ENCODE assay signal across 8 cellular contexts in genomic region chr1:65174585-65174984, GRCh38. TPM values are rescaled to one million over a fixed set of nuclear protein-coding genes. Genes with fewer than 3 reads are reported as not detected.
DNase-seq lines count a peak whose midpoint lies in the region; ATAC-seq and TF ChIP-seq lines count a peak whose summit lies in the region.

No MANE protein-coding gene starts in this region.

- in situ Hi-C loops in GM13976 (cut with MboI; ENCODE audit: low sequenced_read_pairs, unreplicated experiment): no loop called here

- intact Hi-C loops in prostate gland (cut with DNase I): no loop called here

- no peak overlapping the region for H3K27ac ChIP-seq in prostate gland

- no peaks in the 10 kb centered on the region for H3K27me3 ChIP-seq in prostate gland (replicated peaks; ENCODE audit: insufficient read depth)

- no peaks in the 10 kb centered on the region for H3K9me3 ChIP-seq in prostate gland

- no peaks in the 10 kb centered on the region for H3K36me3 ChIP-seq in prostate gland

- no peak for TF ChIP-seq POLR2A in NB4 (IDR thresholded peaks at IDR 0.05; ENCODE audit: extremely low read depth, insufficient read length)
- TF ChIP-seq POLR2A in prostate gland (IDR thresholded peaks at IDR 0.05): no peak

- peak; percentile 78 for ATAC-seq in HG02588 (IDR thresholded peaks at IDR 0.05; ENCODE audit: unreplicated experiment)
- ATAC-seq in GM18520 (IDR thresholded peaks at IDR 0.05; ENCODE audit: unreplicated experiment): no peak

- peaks cover 5% of the 10 kb centered on the region for H3K4me1 ChIP-seq in prostate gland (replicated peaks)

- no peak overlapping the region for H3K4me3 ChIP-seq in NB4 (ENCODE audit: low read depth, low read length)
- H3K4me3 ChIP-seq in prostate gland: no peak overlapping the region

- TF ChIP-seq CTCF in GM13976 (IDR thresholded peaks at IDR 0.05; ENCODE audit: borderline replicate concordance, control extremely low read depth, extremely low read depth, insufficient read depth, missing control alignments) (no peak), NB4 (IDR thresholded peaks at IDR 0.05; ENCODE audit: low read depth, low read length) (no peak), prostate gland (IDR thresholded peaks at IDR 0.05) (no peak)

- WGBS in prostate gland: 37% methylated on average over 3 of the region's 3 CpGs

- DNase-seq in GM13976 (ENCODE audit: low spot score) (peak; percentile 54), NB4 (ENCODE audit: low read depth) (peak; percentile 59), epidermal melanocyte (ENCODE audit: insufficient read length, low spot score) (peak; percentile 88), prostate gland (ENCODE audit: low spot score) (peak; percentile 43)
- DNase-seq in NK-92 treated with Interleukin-12 subunit alpha and Interleukin-12 subunit beta, amount 100 ng/mL, for 24 hours (lab: John Stamatoyannopoulos, UW): no peak
- no peak for DNase-seq in activated CD8-positive, alpha-beta memory T cell treated with anti-CD3 and anti-CD28 coated beads for 24 hours

RNA-seq across cellular contexts. Expression of gene AK4, which starts 26.6 kb away (rescaled TPM):
- 10 to 100 TPM; 46.5 to 63.1 TPM for total RNA-seq in prostate gland

Comparison
In these comparisons a context has a peak if more than half of its experiments do, and no peak if none do; other contexts are left out.
1. DNase-seq: peak in GM13976 (single experiment), NB4 (single experiment), epidermal melanocyte (single experiment) and prostate gland (single experiment); none in NK-92 treated with Interleukin-12 subunit alpha and Interleukin-12 subunit beta, amount 100 ng/mL, for 24 hours (single experiment) and activated CD8-positive, alpha-beta memory T cell treated with anti-CD3 and anti-CD28 coated beads for 24 hours (single experiment).